In genomic region chr7:75624134-75624832, GRCh38 we compare ENCODE assay signal across 10 cellular contexts.
DNase-seq lines count a peak whose midpoint lies in the region; ATAC-seq lines count a peak whose summit lies in the region.
"Had no signal": no experiment of that assay in that cellular context is flagged by ENCODE, and none has a peak within 500 bp of the region (broad histone marks: within the 10 kb centered on the region; RNA-seq: fewer than 3 reads in every experiment).

No MANE protein-coding gene starts in this region.

- H2AFZ ChIP-seq in trophoblast cell (ENCODE audit: insufficient read depth, low read length, poor library complexity), result peak overlapping the region; percentile 5

- no peak overlapping the region for H3K4ac ChIP-seq in trophoblast cell (ENCODE audit: low read depth, low read length)

- no peak overlapping the region for H4K91ac ChIP-seq in trophoblast cell (ENCODE audit: low read depth, low read length)

- no peaks in the 10 kb centered on the region for H3K79me2 ChIP-seq in trophoblast cell (ENCODE audit: control insufficient read depth, insufficient read depth, low read length, poor library complexity)

- no CpG with 5 or more reads among the region's 13 CpGs for WGBS in trophoblast cell (ENCODE audit: extremely low coverage, insufficient coverage, insufficient read length)

- H3K9ac ChIP-seq in trophoblast cell (ENCODE audit: low read length), result no peak overlapping the region

- no peak overlapping the region for H2BK120ac ChIP-seq in trophoblast cell (ENCODE audit: insufficient read depth, low read length, poor library complexity)

- no peak overlapping the region for H3K4me3 ChIP-seq in trophoblast cell (ENCODE audit: low read depth, low read length)

- intact Hi-C loops in Right ventricle myocardium inferior (cut with DNase I), result no loop called here

- no peaks in the 10 kb centered on the region for H3K36me3 ChIP-seq in trophoblast cell (ENCODE audit: control insufficient read depth in 1 of 2, insufficient read depth in 2 of 2, low read length in 2 of 2)

- DNase-seq in GDM1 (lab: John Stamatoyannopoulos, UW), result peak; percentile 35
- peak; percentile 92 for DNase-seq in SKM-1 (lab: John Stamatoyannopoulos, UW; ENCODE audit: unreplicated experiment)
- peak; percentile 86 for DNase-seq in Right ventricle myocardium inferior (ENCODE audit: missing footprints)
- DNase-seq in trophoblast cell, result peak; percentile 35 to 65
- no peak for DNase-seq in stimulated activated naive CD4-positive, alpha-beta T cell (lab: John Stamatoyannopoulos, UW)
- DNase-seq in activated CD4-positive, CD25-positive, alpha-beta regulatory T cell treated with anti-CD3 and anti-CD28 coated beads, Interleukin-2, amount 50 U/mL, for 72 hours, result no peak
- DNase-seq in T-helper 9 cell, result no peak
- no peak for DNase-seq in NCI-H2171 (lab: John Stamatoyannopoulos, UW)
- DNase-seq: activated CD4-positive, alpha-beta T cell treated with anti-CD3 and anti-CD28 coated beads, Interleukin-2, amount 10 ng/mL, durations not matched to agents 24 days and 14 days; NCI-H146 had no signal

- H3K4me1 ChIP-seq in trophoblast cell (ENCODE audit: control insufficient read depth in 1 of 2, insufficient read depth in 2 of 2, low read length in 2 of 2), result peaks cover 2 to 4% of the 10 kb centered on the region in 2 experiments

- H4K12ac ChIP-seq in trophoblast cell (ENCODE audit: low read depth, low read length), result no peak overlapping the region

- no peak overlapping the region for H2BK5ac ChIP-seq in trophoblast cell (ENCODE audit: low read depth, low read length, poor library complexity)

- H3K27me3 ChIP-seq in trophoblast cell (ENCODE audit: insufficient read depth, low read length), result no peaks in the 10 kb centered on the region

- H3K14ac ChIP-seq in trophoblast cell (ENCODE audit: low read length), result no peak overlapping the region

- H3K9me3 ChIP-seq in trophoblast cell (ENCODE audit: insufficient read depth, low read depth, low read length), result peaks cover 2% of the 10 kb centered on the region

- H3K79me1 ChIP-seq in trophoblast cell (ENCODE audit: low read length), result no peaks in the 10 kb centered on the region

- no peak overlapping the region for H3K23ac ChIP-seq in trophoblast cell (ENCODE audit: low read length)

- peak; percentile 79 for ATAC-seq in Right ventricle myocardium inferior

- H4K8ac ChIP-seq in trophoblast cell (ENCODE audit: low read depth, low read length), result no peak overlapping the region

- no peak overlapping the region for H2AK5ac ChIP-seq in trophoblast cell (ENCODE audit: low read length)

- H3K27ac ChIP-seq in trophoblast cell (ENCODE audit: low read depth, low read length), result no peak overlapping the region

- H2BK12ac ChIP-seq in trophoblast cell (ENCODE audit: low read length), result no peak overlapping the region

- H3K4me2 ChIP-seq in trophoblast cell (ENCODE audit: low read length), result no peak overlapping the region

- H3K18ac ChIP-seq in trophoblast cell (ENCODE audit: low read length), result no peak overlapping the region

Comparison
In these comparisons a context has a peak if more than half of its experiments do, and no peak if none do; other contexts are left out.
1. DNase-seq: peak in GDM1 (single experiment), SKM-1 (single experiment), Right ventricle myocardium inferior (single experiment) and trophoblast cell (2 of 2); none in stimulated activated naive CD4-positive, alpha-beta T cell (0 of 6), activated CD4-positive, CD25-positive, alpha-beta regulatory T cell treated with anti-CD3 and anti-CD28 coated beads, Interleukin-2, amount 50 U/mL, for 72 hours (single experiment), T-helper 9 cell (single experiment) and NCI-H2171 (single experiment).